In genomic region chr5:64827703-64828102, GRCh38 we compare ENCODE assay signal across 26 cellular contexts.
"Had no signal": no experiment of that assay in that cellular context is flagged by ENCODE, and none has a peak within 500 bp of the region (broad histone marks: within the 10 kb centered on the region; RNA-seq: fewer than 3 reads in every experiment).

No MANE protein-coding gene starts in this region.

- H3K27me3 ChIP-seq: breast epithelium, MG63 had no signal

- H3K27ac ChIP-seq: breast epithelium, PC-9, VCaP had no signal

- DNase-seq: activated CD4-positive, alpha-beta memory T cell treated with anti-CD3 and anti-CD28 coated beads for 36 hours; activated CD4-positive, alpha-beta T cell treated with anti-CD3 and anti-CD28 coated beads, Interleukin-2, amount 10 ng/mL, durations not matched to agents 7 days and 5 days; activated CD4-positive, CD25-positive, alpha-beta regulatory T cell; activated CD8-positive, alpha-beta memory T cell treated with anti-CD3 and anti-CD28 coated beads for 24 hours; activated effector memory CD4-positive, alpha-beta T cell treated with anti-CD3 and anti-CD28 coated beads, Interleukin-2, amount 50 U/mL, for 16 hours; activated naive CD4-positive, alpha-beta T cell treated with Interleukin-2 at 50 U/mL for 16 hours; activated naive CD8-positive, alpha-beta T cell treated with anti-CD3 and anti-CD28 coated beads, Interleukin-2, amount 50 U/mL, for 24 hours; activated T-cell treated with anti-CD3 and anti-CD28 coated beads, Interleukin-2, amount 50 U/mL, for 4 hours; anterior cingulate cortex; central memory CD4-positive, alpha-beta T cell; MG63; MV-4-11; NCI-H1092 treated with DMSO at 0.1 percent for 48 hours; NCI-H1417 treated with DMSO at 0.1 percent for 48 hours; NCI-H1694 treated with DMSO at 0.1 percent for 48 hours; NCI-H2029 treated with DMSO at 0.1 percent for 48 hours; NCI-H345; NCI-H510A; NCI-H526 treated with DMSO at 0.1 percent for 48 hours; PC-9; SHP77 treated with DMSO at 0.1 percent for 48 hours; T-helper 17 cell; T1000 had no signal

- ATAC-seq: activated naive CD4-positive, alpha-beta T cell treated with anti-CD3 and anti-CD28 coated beads, Interleukin-2, amount 50 U/mL, for 72 hours; activated naive CD8-positive, alpha-beta T cell treated with anti-CD3 and anti-CD28 coated beads, Interleukin-2, amount 50 U/mL, for 24 hours; activated T-cell treated with anti-CD3 and anti-CD28 coated beads, Interleukin-2, amount 50 U/mL, for 4 hours; T-helper 17 cell had no signal

- H3K4me3 ChIP-seq: breast epithelium, MG63, PC-9 had no signal

- H3K36me3 ChIP-seq: breast epithelium, MG63 had no signal
